In genomic region chr2:152558174-152559091, GRCh38 we compare ENCODE assay signal across 1 cellular context.
TF ChIP-seq lines count a peak whose summit lies in the region.

No MANE protein-coding gene starts in this region.

TF ChIP-seq in GM23338, 12 proteins besides CTCF, POLR2A, EP300 and RAD21 (continued from another document):
- no peak for TF ChIP-seq ETS1 (IDR thresholded peaks at IDR 0.05)
